In genomic region chr13:41054919-41055619, GRCh38 we compare ENCODE assay signal across 9 cellular contexts. TPM values are rescaled to one million over a fixed set of nuclear protein-coding genes. Genes with fewer than 3 reads are reported as not detected.
DNase-seq lines count a peak whose midpoint lies in the region; ATAC-seq, FAIRE-seq and TF ChIP-seq lines count a peak whose summit lies in the region.
"Had no signal": no experiment of that assay in that cellular context is flagged by ENCODE, and none has a peak within 500 bp of the region (broad histone marks: within the 10 kb centered on the region; RNA-seq: fewer than 3 reads in every experiment).

No MANE protein-coding gene starts in this region.

- no peaks in the 10 kb centered on the region for H4K20me1 ChIP-seq in K562 (replicated peaks; ENCODE audit: control insufficient read depth, insufficient read depth, low read length)

- BruUV-seq in Caco-2 (replicated peaks; lab: Mats Ljungman, UMichigan) (no TSS peak), K562 (replicated peaks; lab: Mats Ljungman, UMichigan) (no TSS peak)

- no peak for DNase-seq in Caco-2
- peak; percentile 20 for DNase-seq in HEK293T (ENCODE audit: extremely low spot score)
- DNase-seq in K562 (ENCODE audit: extremely low read depth in 1 of 4, low spot score in 3 of 4), result peak in 2 of 4 experiments; percentile 40 to 59
- DNase-seq in neural crest cell (ENCODE audit: low read depth, low spot score), result no peak
- no peak for DNase-seq in left lung
- no peak for DNase-seq in stimulated activated naive CD8-positive, alpha-beta T cell treated with anti-CD3 and anti-CD28 coated beads, Interleukin-15, Interleukin-2, amounts not matched to agents 100 U/mL and 50 U/mL, for 24 hours
- no peak for DNase-seq in activated CD8-positive, alpha-beta memory T cell treated with anti-CD3 and anti-CD28 coated beads, Interleukin-2, amount 50 U/mL, for 4 hours
- DNase-seq: activated T-cell treated with anti-CD3 and anti-CD28 coated beads, Interleukin-2, amount 50 U/mL, for 24 hours had no signal

- H3K27ac ChIP-seq in K562 (ENCODE audit: extremely low read depth, low read depth, low read length) (no peak overlapping the region; the same call in 2 of the 3 replicates), left lung (no peak overlapping the region)

- WGBS in K562 (ENCODE audit: insufficient coverage, low coverage, missing lambda C conversion rate), result 37% methylated on average over 5 of the region's 5 CpGs

- peaks cover 47% of the 10 kb centered on the region for H3K4me1 Mint-ChIP-seq in Caco-2 (ENCODE audit: low read depth, unreplicated experiment)
- H3K4me1 Mint-ChIP-seq in neural crest cell, result peaks cover 36% of the 10 kb centered on the region

- peak overlapping the region; percentile 66 for H3K4me2 ChIP-seq in K562 (ENCODE audit: insufficient read depth, low read length)

- no peak for TF ChIP-seq POLR2A in K562 (conservative IDR thresholded peaks at IDR 0.05)

- peaks cover 2% of the 10 kb centered on the region; the same call in 1 of the 2 replicates for H3K36me3 ChIP-seq in Caco-2 (ENCODE audit: control insufficient read depth, insufficient read depth, low read length)
- H3K36me3 ChIP-seq in K562 (ENCODE audit: control insufficient read depth, insufficient read depth, low read length), result peaks cover 3% of the 10 kb centered on the region; the same call in 1 of the 3 replicates
- H3K36me3 ChIP-seq in left lung, result no peaks in the 10 kb centered on the region

- H3K9me3 Mint-ChIP-seq in Caco-2 (ENCODE audit: unreplicated experiment), result peaks cover under 1% of the 10 kb centered on the region
- no peaks in the 10 kb centered on the region for H3K9me3 Mint-ChIP-seq in neural crest cell
- H3K9me3 Mint-ChIP-seq: activated T-cell treated with anti-CD3 and anti-CD28 coated beads, Interleukin-2, amount 50 U/mL, for 24 hours had no signal

- intact Hi-C loops in Caco-2 (cut with micrococcal nuclease; ENCODE audit: unreplicated experiment), result loop anchor here (1.0 kb wide), 2 partner anchors 61 to 81 kb away; no protein-coding TSS in a partner anchor
- intact Hi-C loops in K562 (cut with micrococcal nuclease), result loop anchor here (1.0 kb wide), 1 partner anchor 167 kb away; no protein-coding TSS in a partner anchor
- intact Hi-C loops in left lung (cut with DNase I), result loop anchor here in 1 of 2 donors (10.0 kb wide), 1 partner anchor 60 kb away; no protein-coding TSS in a partner anchor

- no peak; a peak in 1 of 4 replicates for TF ChIP-seq RAD21 in K562 (CRISPR knock-in tag; conservative IDR thresholded peaks at IDR 0.05 in 1 of 2, IDR thresholded peaks at IDR 0.05 in 1 of 2)

- CTCF ChIA-PET in Caco-2 (lab: Charles Lee) (interaction anchor here (0.6 to 1.5 kb wide), 5 partner anchors 11 to 134 kb away, joined by 3 to 8 read pairs (median 4); partner anchors contain the start of gene ELF1), HEK293T (lab: Yijun Ruan, JAX) (interaction anchor here (0.6 to 1.9 kb wide), 13 partner anchors 9 to 297 kb away, joined by 3 to 12 read pairs (median 3); no protein-coding TSS in a partner anchor), K562 (lab: Yijun Ruan, JAX; ENCODE audit: low intra/inter-chr PET ratio) (interaction anchor here (2.2 kb wide), 1 partner anchor 167 kb away, joined by 10 read pairs; no protein-coding TSS in a partner anchor)

- H3K9ac ChIP-seq in K562 (ENCODE audit: insufficient read depth in 1 of 2, low read depth in 2 of 2, low read length in 2 of 2), result peak overlapping the region in 1 of 2 experiments; percentile 15; a peak in 1 of 4 replicates

- ATAC-seq in K562 (peak; percentile 39), GM18867 (IDR thresholded peaks at IDR 0.05; ENCODE audit: unreplicated experiment) (no peak), left lung (no peak)
- ATAC-seq in stimulated activated naive CD8-positive, alpha-beta T cell treated with anti-CD3 and anti-CD28 coated beads, Interleukin-15, Interleukin-2, amounts not matched to agents 100 U/mL and 50 U/mL, for 24 hours, result no peak

- H3K36me3 Mint-ChIP-seq in Caco-2 (ENCODE audit: insufficient read depth, unreplicated experiment) (peaks cover 73% of the 10 kb centered on the region), neural crest cell (ENCODE audit: low read depth) (no peaks in the 10 kb centered on the region)

- TF ChIP-seq CTCF in Caco-2 (IDR thresholded peaks at IDR 0.05; ENCODE audit: insufficient read depth in 1 of 2, low read depth in 1 of 2, low read length in 1 of 2, severe bottlenecking in 1 of 2, unreplicated experiment in 1 of 2), result peak; percentile 29 to 31
- TF ChIP-seq CTCF in K562 (IDR thresholded peaks at IDR 0.05 in 2 of 3, conservative IDR thresholded peaks at IDR 0.05 in 1 of 3; ENCODE audit: insufficient read depth in 2 of 3, low read depth in 1 of 3, low read length in 3 of 3), result peak; percentile 44 to 54 (median 49); a peak in 5 of 6 replicates
- peak; percentile 36 for TF ChIP-seq CTCF in neural crest cell (conservative IDR thresholded peaks at IDR 0.05)
- TF ChIP-seq CTCF in left lung (IDR thresholded peaks at IDR 0.05), result no peak

- peak; percentile 35 for FAIRE-seq in K562 (lab: Jason Lieb, UNC)

- H3K9me3 ChIP-seq in Caco-2, result no peaks in the 10 kb centered on the region
- H3K9me3 ChIP-seq in K562 (replicated peaks; ENCODE audit: control insufficient read depth, insufficient read depth, low read depth, low read length), result no peaks in the 10 kb centered on the region
- H3K9me3 ChIP-seq in left lung, result no peaks in the 10 kb centered on the region

- H3K4me1 ChIP-seq in Caco-2 (peaks cover 43% of the 10 kb centered on the region), K562 (replicated peaks in 1 of 2; ENCODE audit: control insufficient read depth in 2 of 2, insufficient read depth in 2 of 2, low read length in 2 of 2) (peaks cover 11 to 40% of the 10 kb centered on the region in 2 experiments; a peak in 4 of 5 replicates), left lung (peaks cover 22 to 91% of the 10 kb centered on the region in 2 donors)

- peaks cover 99% of the 10 kb centered on the region for H3K79me2 ChIP-seq in K562 (ENCODE audit: control insufficient read depth, insufficient read depth, low read length)

- H3K27ac Mint-ChIP-seq in Caco-2 (ENCODE audit: unreplicated experiment) (peak overlapping the region; percentile 47), neural crest cell (ENCODE audit: unreplicated experiment) (no peak overlapping the region)
- H3K27ac Mint-ChIP-seq: activated T-cell treated with anti-CD3 and anti-CD28 coated beads, Interleukin-2, amount 50 U/mL, for 24 hours had no signal

- H3K4me3 Mint-ChIP-seq in Caco-2 (ENCODE audit: unreplicated experiment) (peak overlapping the region; percentile 30), neural crest cell (peak overlapping the region; percentile 1)

- TF ChIP-seq EP300 in K562 (IDR thresholded peaks at IDR 0.05; ENCODE audit: low read length), result no peak

- H3K27me3 ChIP-seq in Caco-2 (replicated peaks; ENCODE audit: control insufficient read depth, insufficient read depth, low read length) (no peaks in the 10 kb centered on the region), K562 (ENCODE audit: control insufficient read depth in 2 of 2, insufficient read depth in 2 of 2, low read length in 2 of 2) (no peaks in the 10 kb centered on the region), left lung (no peaks in the 10 kb centered on the region)

- H3K9me1 ChIP-seq in K562 (ENCODE audit: control insufficient read depth, insufficient read depth, low read length), result no peaks in the 10 kb centered on the region

- no peaks in the 10 kb centered on the region for H3K27me3 Mint-ChIP-seq in Caco-2 (ENCODE audit: insufficient read depth, unreplicated experiment)
- no peaks in the 10 kb centered on the region for H3K27me3 Mint-ChIP-seq in neural crest cell (ENCODE audit: low read depth)
- H3K27me3 Mint-ChIP-seq: activated T-cell treated with anti-CD3 and anti-CD28 coated beads, Interleukin-2, amount 50 U/mL, for 24 hours had no signal

- H2AFZ ChIP-seq in K562 (ENCODE audit: low read depth, low read length), result peak overlapping the region; percentile 25; the same call in 1 of the 2 replicates

- in situ Hi-C loops in K562 (cut with MboI), result loop anchor here (25.0 kb wide), 1 partner anchor 268 kb away; the partner anchor contains the start of gene SLC25A15

- H3K4me3 ChIP-seq in Caco-2 (ENCODE audit: low read depth, low read length) (no peak overlapping the region), K562 (no peak overlapping the region), left lung (no peak overlapping the region)

- POLR2A ChIA-PET in Caco-2 (lab: Charles Lee) (interaction anchor here (0.6 kb wide), 1 partner anchor 196 kb away, joined by 3 read pairs; no protein-coding TSS in a partner anchor), HEK293T (lab: Yijun Ruan, JAX) (no interaction called here), K562 (lab: Yijun Ruan, JAX) (interaction anchor here (0.6 to 1.1 kb wide), 3 partner anchors 49 to 87 kb away, joined by 3 to 6 read pairs (median 4); no protein-coding TSS in a partner anchor)

RNA-seq across cellular contexts. Expression of gene WBP4, which starts 6.2 kb away (rescaled TPM):
- total RNA-seq in Caco-2 (2022) (12.9 and 13.6 TPM in 2 replicates), K562 (2014; rRNA removed) (6.4 and 6.9 TPM in 2 replicates), K562 (2014; rRNA removed; fragmentation: Illumina TruSeq; extraction: Trizol) (8.8 and 10.0 TPM in 2 replicates), K562 (2015; rRNA removed; fragmentation: Illumina TruSeq; extraction: Trizol) (8.3 and 8.4 TPM in 2 replicates), K562 (2021) (4.2 and 5.6 TPM in 2 replicates), neural crest cell (8.3 and 8.7 TPM in 2 replicates), left lung (1 to 10 TPM; 7.2 to 8.0 TPM)
- total RNA-seq in K562 (2011; cell fraction: chromatin; rRNA removed; ENCODE audit: low replicate concordance), result 1.9 and 5.9 TPM in 2 replicates
- total RNA-seq in K562 (2011; cell fraction: nucleolus; rRNA removed), result 1.5 and 1.6 TPM in 2 replicates
- total RNA-seq in K562 (2011; cell fraction: nucleoplasm; rRNA removed), result 2.6 and 4.3 TPM in 2 replicates
- polyA plus RNA-seq in K562 (2011; rRNA removed) (4.7 and 7.9 TPM in 2 replicates), K562 (2014; fragmentation: Illumina TruSeq; extraction: Trizol) (11.3 and 12.2 TPM in 2 replicates), K562 (2014; fragmentation: Nextera tagmentation; extraction: Ambion mirVana) (1 to 10 TPM; 5.5 to 6.1 TPM), K562 (2014; rRNA removed) (10.0 and 11.2 TPM in 2 replicates)
- 0.70 and 1.5 TPM in 2 replicates for polyA plus RNA-seq in K562 (2011; cell fraction: cytosol; rRNA removed)
- polyA plus RNA-seq in K562 (2011; cell fraction: nucleus; rRNA removed), result 2.5 and 3.2 TPM in 2 replicates
- polyA plus RNA-seq in K562 (2012), result 6.2 and 6.7 TPM in 2 replicates
- 3.2 and 3.5 TPM in 2 replicates for polyA minus RNA-seq in K562 (2011; rRNA and poly(A)+ RNA removed)
- 1.9 and 2.6 TPM in 2 replicates for polyA minus RNA-seq in K562 (2011; cell fraction: cytosol; rRNA and poly(A)+ RNA removed)
- polyA minus RNA-seq in K562 (2011; cell fraction: nucleus; rRNA and poly(A)+ RNA removed), result 2.4 and 4.1 TPM in 2 replicates

RNA-seq across cellular contexts. Expression of gene ELF1, which starts 36.0 kb away (rescaled TPM):
- total RNA-seq in Caco-2 (2022) (108 and 116 TPM in 2 replicates), K562 (2014; rRNA removed) (25.3 and 27.6 TPM in 2 replicates), K562 (2014; rRNA removed; fragmentation: Illumina TruSeq; extraction: Trizol) (33.4 and 42.4 TPM in 2 replicates), K562 (2015; rRNA removed; fragmentation: Illumina TruSeq; extraction: Trizol) (27.6 and 30.4 TPM in 2 replicates), K562 (2021) (37.5 and 46.6 TPM in 2 replicates), neural crest cell (18.0 and 19.2 TPM in 2 replicates), left lung (10 to 100 TPM; 58.5 to 84.6 TPM)
- 23.9 and 37.6 TPM in 2 replicates for total RNA-seq in K562 (2011; cell fraction: chromatin; rRNA removed; ENCODE audit: low replicate concordance)
- 21.8 and 23.3 TPM in 2 replicates for total RNA-seq in K562 (2011; cell fraction: nucleolus; rRNA removed)
- 22.6 and 28.2 TPM in 2 replicates for total RNA-seq in K562 (2011; cell fraction: nucleoplasm; rRNA removed)
- polyA plus RNA-seq in K562 (2011; rRNA removed) (35.2 and 35.5 TPM in 2 replicates), K562 (2014; fragmentation: Illumina TruSeq; extraction: Trizol) (51.2 and 54.4 TPM in 2 replicates), K562 (2014; fragmentation: Nextera tagmentation; extraction: Ambion mirVana) (10 to 100 TPM; 30.4 to 36.8 TPM), K562 (2014; rRNA removed) (24.7 and 27.6 TPM in 2 replicates)
- polyA plus RNA-seq in K562 (2011; cell fraction: cytosol; rRNA removed), result 21.9 and 24.0 TPM in 2 replicates
- polyA plus RNA-seq in K562 (2011; cell fraction: nucleus; rRNA removed), result 18.7 and 20.7 TPM in 2 replicates
- polyA plus RNA-seq in K562 (2012), result 32.5 and 37.9 TPM in 2 replicates
- polyA minus RNA-seq in K562 (2011; rRNA and poly(A)+ RNA removed), result 52.2 and 62.7 TPM in 2 replicates
- 18.8 and 29.8 TPM in 2 replicates for polyA minus RNA-seq in K562 (2011; cell fraction: cytosol; rRNA and poly(A)+ RNA removed)
- 23.0 and 28.3 TPM in 2 replicates for polyA minus RNA-seq in K562 (2011; cell fraction: nucleus; rRNA and poly(A)+ RNA removed)

Comparison
In these comparisons a context has a peak if more than half of its experiments do, and no peak if none do; other contexts are left out.
1. CTCF ChIP-seq: peak in Caco-2 (2 of 2), K562 (3 of 3) and neural crest cell (single experiment); none in left lung (0 of 2).